ENCODE assay signal across 8 cellular contexts in the genomic region with DNA sequence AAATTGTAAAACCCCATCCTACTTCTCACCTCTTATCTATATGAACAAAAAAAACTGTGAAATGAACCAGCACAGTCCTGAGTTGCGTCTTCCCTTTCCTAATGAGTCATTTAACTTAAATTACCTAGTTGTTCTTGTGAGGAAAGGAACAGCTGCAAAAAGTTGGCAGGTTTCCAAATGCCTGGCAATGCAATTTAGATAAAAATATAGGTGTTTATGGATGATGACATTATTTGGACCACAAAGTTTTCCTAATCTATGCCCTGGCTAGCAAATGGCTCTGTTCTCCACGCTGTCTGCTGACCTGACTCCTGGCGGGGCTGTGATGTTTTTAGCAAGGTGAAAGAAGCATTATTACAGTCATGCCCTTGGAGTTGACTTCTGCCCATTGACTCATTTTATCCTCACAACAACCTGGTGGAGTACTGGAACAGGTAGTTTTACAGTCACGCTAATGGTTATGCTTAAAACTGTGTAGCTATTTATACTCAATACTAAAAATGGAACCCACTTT. TPM values are rescaled to one million over a fixed set of nuclear protein-coding genes. Genes with fewer than 3 reads are reported as not detected.
DNase-seq lines count a peak whose midpoint lies in the region; ATAC-seq, FAIRE-seq and TF ChIP-seq lines count a peak whose summit lies in the region.

No MANE protein-coding gene starts in this region.

- no peaks in the 10 kb centered on the region for H3K36me3 ChIP-seq in bronchial epithelial cell (ENCODE audit: control insufficient read depth, insufficient read depth, low read length)
- no peaks in the 10 kb centered on the region for H3K36me3 ChIP-seq in gastroesophageal sphincter

- H3K27ac ChIP-seq in gastroesophageal sphincter: no peak overlapping the region

- FAIRE-seq in bronchial epithelial cell (lab: Jason Lieb, UNC): no peak

- no peak for TF ChIP-seq EP300 in gastroesophageal sphincter (IDR thresholded peaks at IDR 0.05)

- DNase-seq in NCI-H1436 (lab: John Stamatoyannopoulos, UW) (peak; percentile 4), NCI-H1436 treated with DMSO at 0.1 percent for 48 hours (lab: John Stamatoyannopoulos, UW) (no peak), HPDE6-E6E7 (ENCODE audit: extremely low spot score) (peak; percentile 55), bronchial epithelial cell (ENCODE audit: low read depth) (peak; percentile 80), occipital lobe (lab: John Stamatoyannopoulos, UW) (no peak)
- DNase-seq in activated effector memory CD4-positive, alpha-beta T cell treated with anti-CD3 and anti-CD28 coated beads, Interleukin-2, amount 50 U/mL, for 16 hours: no peak

- H3K9me3 ChIP-seq in gastroesophageal sphincter: no peaks in the 10 kb centered on the region

- no peaks in the 10 kb centered on the region for H3K4me1 ChIP-seq in gastroesophageal sphincter

- no peak for TF ChIP-seq POLR2A in gastroesophageal sphincter (IDR thresholded peaks at IDR 0.05)

- WGBS in gastroesophageal sphincter (ENCODE audit: low coverage in 1 of 2), 2 donors: 49 to 85% methylated on average over 3 to 4 of the region's 4 CpGs

- ATAC-seq in GM21515 (IDR thresholded peaks at IDR 0.05; ENCODE audit: unreplicated experiment): peak; percentile 73
- no peak for ATAC-seq in gastroesophageal sphincter

- no peaks in the 10 kb centered on the region for H3K27me3 ChIP-seq in bronchial epithelial cell (ENCODE audit: control insufficient read depth, insufficient read depth, low read length)
- peaks cover 4% of the 10 kb centered on the region for H3K27me3 ChIP-seq in gastroesophageal sphincter

- TF ChIP-seq CTCF in bronchial epithelial cell (IDR thresholded peaks at IDR 0.05; ENCODE audit: insufficient read depth, low read length, severe bottlenecking) (no peak), gastroesophageal sphincter (IDR thresholded peaks at IDR 0.05) (no peak)

- H3K4me3 ChIP-seq in bronchial epithelial cell (ENCODE audit: low read depth, low read length): no peak overlapping the region
- H3K4me3 ChIP-seq in gastroesophageal sphincter: no peak overlapping the region

RNA-seq across cellular contexts. Expression of a gene that starts 29.8 kb away (rescaled TPM):
- total RNA-seq in bronchial epithelial cell (122 and 178 TPM in 2 replicates), occipital lobe (40.6 TPM), gastroesophageal sphincter (10 to 100 TPM; 61.0 to 96.7 (median 69.3) TPM)

Comparison
In these comparisons a context has a peak if more than half of its experiments do, and no peak if none do; other contexts are left out.
1. DNase-seq: peak in NCI-H1436 (single experiment), HPDE6-E6E7 (single experiment) and bronchial epithelial cell (single experiment); none in NCI-H1436 treated with DMSO at 0.1 percent for 48 hours (single experiment), occipital lobe (single experiment) and activated effector memory CD4-positive, alpha-beta T cell treated with anti-CD3 and anti-CD28 coated beads, Interleukin-2, amount 50 U/mL, for 16 hours (single experiment).